ENCODE assay signal across 8 cellular contexts in genomic region chr10:59622320-59622901, GRCh38.
DNase-seq lines count a peak whose midpoint lies in the region; ATAC-seq and TF ChIP-seq lines count a peak whose summit lies in the region.

No MANE protein-coding gene starts in this region.

- H3K36me3 ChIP-seq in osteoblast (ENCODE audit: insufficient read depth, low read length): no peaks in the 10 kb centered on the region

- H3K27ac ChIP-seq in osteoblast (ENCODE audit: low read depth, low read length): no peak overlapping the region

- H3K27me3 ChIP-seq in osteoblast (ENCODE audit: insufficient read depth, low read length): no peaks in the 10 kb centered on the region

- H3K4me1 ChIP-seq in osteoblast (ENCODE audit: insufficient read depth, low read length): peaks cover 2% of the 10 kb centered on the region

- no peaks in the 10 kb centered on the region for H3K9me3 ChIP-seq in osteoblast (ENCODE audit: low read depth, low read length)

- TF ChIP-seq CTCF in GM20000 (IDR thresholded peaks at IDR 0.05; ENCODE audit: extremely low read depth, missing control alignments) (peak; percentile 26), osteoblast (IDR thresholded peaks at IDR 0.05; ENCODE audit: extremely low read depth, low read depth, low read length) (peak; percentile 57)

- no peaks in the 10 kb centered on the region for H4K20me1 ChIP-seq in osteoblast (ENCODE audit: insufficient read depth, low read length)

- no peak overlapping the region for H3K4me3 ChIP-seq in osteoblast (ENCODE audit: insufficient read depth, low read length)

- DNase-seq in AG20443 (ENCODE audit: low spot score): peak; percentile 55
- peak; percentile 24 for DNase-seq in GM20000 (ENCODE audit: low spot score)
- DNase-seq in NCI-H2171 treated with DMSO at 0.1 percent for 48 hours (lab: John Stamatoyannopoulos, UW): peak; percentile 47
- DNase-seq in activated CD4-positive, alpha-beta T cell treated with anti-CD3 and anti-CD28 coated beads, Interleukin-2, amount 50 U/mL, for 48 hours: peak; percentile 8 to 13
- peak; percentile 12 for DNase-seq in germinal center (ENCODE audit: low spot score)
- DNase-seq in osteoblast (ENCODE audit: insufficient read length, low spot score, missing footprints): peak; percentile 52
- DNase-seq in activated effector memory CD4-positive, alpha-beta T cell treated with anti-CD3 and anti-CD28 coated beads, Interleukin-2, amount 50 U/mL, for 16 hours: no peak

- H3K4me2 ChIP-seq in osteoblast (ENCODE audit: insufficient read depth, low read length): no peak overlapping the region

- H3K79me2 ChIP-seq in osteoblast (ENCODE audit: insufficient read depth, low read length): no peaks in the 10 kb centered on the region

- H2AFZ ChIP-seq in osteoblast (ENCODE audit: low read length): no peak overlapping the region

- no peak for ATAC-seq in GM21423 (IDR thresholded peaks at IDR 0.05; ENCODE audit: unreplicated experiment)
